21 cellular contexts compared by ENCODE assay signal in genomic region chr6:3603443-3604130, GRCh38.
A peak's percentile ranks its signal among the peaks of the same experiment; 100 is the strongest.
DNase-seq lines count a peak whose midpoint lies in the region; ATAC-seq and TF ChIP-seq lines count a peak whose summit lies in the region.
"Had no signal": no experiment of that assay in that cellular context is flagged by ENCODE, and none has a peak within 500 bp of the region (broad histone marks: within the 10 kb centered on the region; RNA-seq: fewer than 3 reads in every experiment).

No MANE protein-coding gene starts in this region.

- H3K4me3 ChIP-seq in GM23248, result no peak overlapping the region
- H3K4me3 ChIP-seq in coronary artery, result no peak overlapping the region
- no peak overlapping the region for H3K4me3 ChIP-seq in dorsolateral prefrontal cortex
- H3K4me3 ChIP-seq: colonic mucosa, gastrocnemius medialis had no signal

- no peaks in the 10 kb centered on the region for H3K9me3 ChIP-seq in GM23248 (ENCODE audit: low read depth)
- H3K9me3 ChIP-seq: colonic mucosa had no signal

- H2AFZ ChIP-seq in GM23248, result no peak overlapping the region

- peaks cover 17% of the 10 kb centered on the region for H3K9me3 Mint-ChIP-seq in osteocyte (ENCODE audit: unreplicated experiment)

- H3K36me3 ChIP-seq in GM23248 (ENCODE audit: low read depth), result no peaks in the 10 kb centered on the region
- H3K36me3 ChIP-seq: colonic mucosa, gastrocnemius medialis had no signal

- intact Hi-C loops in dorsolateral prefrontal cortex (cut with DNase I), result no loop called here

- H3K9me2 ChIP-seq in GM23248 (ENCODE audit: insufficient read depth), result no peaks in the 10 kb centered on the region

- H3K9ac ChIP-seq in GM23248, result no peak overlapping the region

- in situ Hi-C loops in GM23248 (cut with MboI), result no loop called here

- no peak overlapping the region for H3K4me2 ChIP-seq in GM23248 (ENCODE audit: unreplicated experiment)

- DNase-seq in GM23248, result peak; percentile 13
- DNase-seq in NCI-H69 (lab: John Stamatoyannopoulos, UW), result peak; percentile 58
- peak; percentile 29 for DNase-seq in coronary artery (ENCODE audit: low spot score)
- DNase-seq in osteocyte (ENCODE audit: extremely low spot score, unreplicated experiment), result peak; percentile 71
- no peak for DNase-seq in T-helper 9 cell
- DNase-seq in dorsolateral prefrontal cortex, result no peak
- DNase-seq: activated CD4-positive, alpha-beta T cell treated with anti-CD3 and anti-CD28 coated beads, Interleukin-2, amount 10 ng/mL, durations not matched to agents 7 days and 5 days; anterior cingulate cortex; Caco-2; colonic mucosa; gastrocnemius medialis; GF-D8; kidney glomerular epithelial cell; natural killer cell; NCI-H146; NCI-H446 treated with DMSO at 0.1 percent for 48 hours; stimulated activated CD4-positive, alpha-beta T cell treated with anti-CD3 and anti-CD28 coated beads, Interleukin-1b, Interleukin-23, amount 100 ng/mL, for 48 hours; stimulated activated naive CD8-positive, alpha-beta T cell treated with anti-CD3 and anti-CD28 coated beads, Interleukin-15, amount 100 ng/mL, for 72 hours had no signal

- ATAC-seq in GM19397 (IDR thresholded peaks at IDR 0.05; ENCODE audit: unreplicated experiment), result no peak
- ATAC-seq: gastrocnemius medialis; HepG2; natural killer cell; stimulated activated naive CD8-positive, alpha-beta T cell treated with anti-CD3 and anti-CD28 coated beads, Interleukin-15, amount 100 ng/mL, for 72 hours had no signal

- peak overlapping the region; percentile 36 for H3K27ac Mint-ChIP-seq in osteocyte (ENCODE audit: unreplicated experiment)
- H3K27ac Mint-ChIP-seq: activated CD4-positive, alpha-beta T cell treated with anti-CD3 and anti-CD28 coated beads, Interleukin-2, amount 10 ng/mL, durations not matched to agents 7 days and 5 days; natural killer cell; type B pancreatic cell had no signal

- peaks cover 7% of the 10 kb centered on the region for H3K36me3 Mint-ChIP-seq in osteocyte (ENCODE audit: unreplicated experiment)

- H3K79me2 ChIP-seq in GM23248 (ENCODE audit: insufficient read depth), result no peaks in the 10 kb centered on the region

- 94 to 95% methylated on average over 5 of the region's 5 CpGs for WGBS in GM23248 (ENCODE audit: low coverage in 1 of 2, low lambda C conversion rate in 2 of 2, missing lambda C conversion rate in 2 of 2), 2 experiments

- H3F3A ChIP-seq in GM23248 (ENCODE audit: insufficient read depth), result no peaks in the 10 kb centered on the region

- H3K4me1 ChIP-seq in GM23248 (ENCODE audit: insufficient read depth), result no peaks in the 10 kb centered on the region
- H3K4me1 ChIP-seq: Caco-2, colonic mucosa, gastrocnemius medialis had no signal

- TF ChIP-seq CTCF in coronary artery (IDR thresholded peaks at IDR 0.05) (no peak), osteocyte (IDR thresholded peaks at IDR 0.05) (peak; percentile 23), dorsolateral prefrontal cortex (IDR thresholded peaks at IDR 0.05 in 54 of 56, conservative IDR thresholded peaks at IDR 0.05 in 2 of 56; ENCODE audit: low read depth in 1 of 56, partially characterized antibody in 56 of 56) (no peak)

- peaks cover 30% of the 10 kb centered on the region for H3K4me1 Mint-ChIP-seq in osteocyte (ENCODE audit: unreplicated experiment)
- H3K4me1 Mint-ChIP-seq: activated CD4-positive, alpha-beta T cell treated with anti-CD3 and anti-CD28 coated beads, Interleukin-2, amount 10 ng/mL, durations not matched to agents 7 days and 5 days; natural killer cell had no signal

- peaks cover 4% of the 10 kb centered on the region for H3K27me3 Mint-ChIP-seq in osteocyte (ENCODE audit: unreplicated experiment)
- H3K27me3 Mint-ChIP-seq: type B pancreatic cell had no signal

- H3K4me3 Mint-ChIP-seq in osteocyte (ENCODE audit: unreplicated experiment), result no peak overlapping the region
- H3K4me3 Mint-ChIP-seq: activated CD4-positive, alpha-beta T cell treated with anti-CD3 and anti-CD28 coated beads, Interleukin-2, amount 10 ng/mL, durations not matched to agents 7 days and 5 days; natural killer cell; stimulated activated naive CD8-positive, alpha-beta T cell treated with anti-CD3 and anti-CD28 coated beads, Interleukin-15, amount 100 ng/mL, for 72 hours; type B pancreatic cell had no signal

- H3K27me3 ChIP-seq in GM23248 (replicated peaks; ENCODE audit: insufficient read depth) (no peaks in the 10 kb centered on the region), dorsolateral prefrontal cortex (no peaks in the 10 kb centered on the region)
- H3K27me3 ChIP-seq: colonic mucosa had no signal

- H3K27ac ChIP-seq in GM23248, result no peak overlapping the region
- H3K27ac ChIP-seq in coronary artery, result no peak overlapping the region
- no peak overlapping the region for H3K27ac ChIP-seq in dorsolateral prefrontal cortex
- H3K27ac ChIP-seq: colonic mucosa, gastrocnemius medialis had no signal

- H4K20me1 ChIP-seq in GM23248 (ENCODE audit: insufficient read depth), result no peaks in the 10 kb centered on the region

Comparison
In these comparisons a context has a peak if more than half of its experiments do, and no peak if none do; other contexts are left out.
1. DNase-seq: peak in GM23248 (single experiment), NCI-H69 (single experiment), coronary artery (single experiment) and osteocyte (single experiment); none in T-helper 9 cell (single experiment) and dorsolateral prefrontal cortex (0 of 10).